31 cellular contexts compared by ENCODE assay signal in genomic region chr7:131312838-131313237, GRCh38.
"Had no signal": no experiment of that assay in that cellular context is flagged by ENCODE, and none has a peak within 500 bp of the region (broad histone marks: within the 10 kb centered on the region; RNA-seq: fewer than 3 reads in every experiment).

No MANE protein-coding gene starts in this region.

- H2AFZ ChIP-seq: neural progenitor cell, parathyroid adenoma had no signal

- H3K4me1 Mint-ChIP-seq: neural progenitor cell; stimulated activated memory B cell treated with anti-CD40 and anti-IgM and Interleukin-4, amounts not matched to agents 10 μg/mL and 1 μg/mL and 100 μg/mL, for 72 hours; stimulated activated naive CD8-positive, alpha-beta T cell treated with anti-CD3 and anti-CD28 coated beads, Interleukin-15, amount 100 ng/mL, for 72 hours had no signal

- H3K27me3 Mint-ChIP-seq: progenitor cell of endocrine pancreas; stimulated activated memory B cell treated with anti-CD40 and anti-IgM and Interleukin-4, amounts not matched to agents 10 μg/mL and 1 μg/mL and 100 μg/mL, for 72 hours; type B pancreatic cell had no signal

- H3K79me2 ChIP-seq: parathyroid adenoma had no signal

- DNase-seq: naive thymus-derived CD8-positive, alpha-beta T cell; occipital lobe; ovary; posterior cingulate gyrus; psoas muscle; right cardiac atrium; spleen; stimulated activated CD4-positive, alpha-beta T cell treated with anti-CD3 and anti-CD28 coated beads, Interleukin-12 subunit alpha, Interleukin-12 subunit beta, amount 100 ng/mL, for 4 hours; stimulated activated CD4-positive, alpha-beta T cell treated with anti-CD3 and anti-CD28 coated beads, Interleukin-1b, Interleukin-23, amount 100 ng/mL, for 48 hours; stimulated activated CD4-positive, alpha-beta T cell treated with anti-CD3 and anti-CD28 coated beads, Interleukin-4, amount 100 ng/mL, for 1 hour; stimulated activated CD4-positive, alpha-beta T cell treated with anti-CD3 and anti-CD28 coated beads, Interleukin-4, amount 100 ng/mL, for 4 hours; stimulated activated CD8-positive, alpha-beta memory T cell treated with anti-CD3 and anti-CD28 coated beads, Interleukin-4, amount 100 ng/mL, for 48 hours; stimulated activated naive CD4-positive, alpha-beta T cell; stimulated activated naive CD8-positive, alpha-beta T cell treated with anti-CD3 and anti-CD28 coated beads, Interleukin-15, amount 100 ng/mL, for 72 hours; stimulated activated naive CD8-positive, alpha-beta T cell treated with anti-CD3 and anti-CD28 coated beads, Interleukin-15, Interleukin-2, amounts not matched to agents 100 U/mL and 50 U/mL, for 24 hours; substantia nigra; testis; tibial artery; transverse colon; upper lobe of right lung; uterus had no signal

- H3K27ac Mint-ChIP-seq: naive thymus-derived CD8-positive, alpha-beta T cell; natural killer cell treated with Interleukin-12 subunit alpha and Interleukin-12 subunit beta and Interleukin-15 and Interleukin-18, amount 100 ng/mL, for 72 hours; neural progenitor cell; progenitor cell of endocrine pancreas; stimulated activated memory B cell treated with anti-CD40 and anti-IgM and Interleukin-4, amounts not matched to agents 10 μg/mL and 1 μg/mL and 100 μg/mL, for 72 hours; type B pancreatic cell had no signal

- H3K4me1 ChIP-seq: neural progenitor cell, parathyroid adenoma, psoas muscle, spleen, suprapubic skin, testis, tibial artery, transverse colon, upper lobe of right lung, uterus had no signal

- H3K36me3 Mint-ChIP-seq: neural progenitor cell, type B pancreatic cell had no signal

- H3K9me3 ChIP-seq: ovary, psoas muscle, suprapubic skin, testis, transverse colon, upper lobe of right lung, uterus had no signal

- H3K4me2 ChIP-seq: neural progenitor cell, smooth muscle cell had no signal

- H3K4me3 Mint-ChIP-seq: naive thymus-derived CD8-positive, alpha-beta T cell; natural killer cell treated with Interleukin-12 subunit alpha and Interleukin-12 subunit beta and Interleukin-15 and Interleukin-18, amount 100 ng/mL, for 72 hours; neural progenitor cell; stimulated activated memory B cell treated with anti-CD40 and anti-IgM and Interleukin-4, amounts not matched to agents 10 μg/mL and 1 μg/mL and 100 μg/mL, for 72 hours; stimulated activated naive CD8-positive, alpha-beta T cell treated with anti-CD3 and anti-CD28 coated beads, Interleukin-15, amount 100 ng/mL, for 72 hours; type B pancreatic cell had no signal

- H3K27me3 ChIP-seq: neural progenitor cell, ovary, spleen, suprapubic skin, testis, tibial artery, transverse colon, upper lobe of right lung, uterus had no signal

- H3K4me3 ChIP-seq: neural progenitor cell, ovary, psoas muscle, skin epidermis, smooth muscle cell, spleen, suprapubic skin, testis, tibial artery, transverse colon, upper lobe of right lung, uterus had no signal

- H3K9me3 Mint-ChIP-seq: natural killer cell treated with Interleukin-12 subunit alpha and Interleukin-12 subunit beta and Interleukin-15 and Interleukin-18, amount 100 ng/mL, for 72 hours; type B pancreatic cell had no signal

- H3K9ac ChIP-seq: neural progenitor cell, parathyroid adenoma had no signal

- ATAC-seq: naive thymus-derived CD8-positive, alpha-beta T cell; natural killer cell treated with Interleukin-12 subunit alpha and Interleukin-12 subunit beta and Interleukin-15 and Interleukin-18, amount 100 ng/mL, for 72 hours; psoas muscle; right cardiac atrium; sciatic nerve; stimulated activated memory B cell treated with anti-CD40 and anti-IgM and Interleukin-4, amounts not matched to agents 10 μg/mL and 1 μg/mL and 100 μg/mL, for 72 hours; stimulated activated naive CD8-positive, alpha-beta T cell treated with anti-CD3 and anti-CD28 coated beads, Interleukin-15, amount 100 ng/mL, for 72 hours; stimulated activated naive CD8-positive, alpha-beta T cell treated with anti-CD3 and anti-CD28 coated beads, Interleukin-15, Interleukin-2, amounts not matched to agents 100 U/mL and 50 U/mL, for 24 hours; upper lobe of right lung had no signal

- H3K36me3 ChIP-seq: ovary, spleen, suprapubic skin, tibial artery, transverse colon, upper lobe of right lung, uterus had no signal

- H3K27ac ChIP-seq: neural progenitor cell, ovary, parathyroid adenoma, psoas muscle, skin epidermis, spleen, suprapubic skin, testis, tibial artery, transverse colon, upper lobe of right lung, uterus had no signal
